Comparison of ENCODE assay signal across 23 cellular contexts in the genomic region with DNA sequence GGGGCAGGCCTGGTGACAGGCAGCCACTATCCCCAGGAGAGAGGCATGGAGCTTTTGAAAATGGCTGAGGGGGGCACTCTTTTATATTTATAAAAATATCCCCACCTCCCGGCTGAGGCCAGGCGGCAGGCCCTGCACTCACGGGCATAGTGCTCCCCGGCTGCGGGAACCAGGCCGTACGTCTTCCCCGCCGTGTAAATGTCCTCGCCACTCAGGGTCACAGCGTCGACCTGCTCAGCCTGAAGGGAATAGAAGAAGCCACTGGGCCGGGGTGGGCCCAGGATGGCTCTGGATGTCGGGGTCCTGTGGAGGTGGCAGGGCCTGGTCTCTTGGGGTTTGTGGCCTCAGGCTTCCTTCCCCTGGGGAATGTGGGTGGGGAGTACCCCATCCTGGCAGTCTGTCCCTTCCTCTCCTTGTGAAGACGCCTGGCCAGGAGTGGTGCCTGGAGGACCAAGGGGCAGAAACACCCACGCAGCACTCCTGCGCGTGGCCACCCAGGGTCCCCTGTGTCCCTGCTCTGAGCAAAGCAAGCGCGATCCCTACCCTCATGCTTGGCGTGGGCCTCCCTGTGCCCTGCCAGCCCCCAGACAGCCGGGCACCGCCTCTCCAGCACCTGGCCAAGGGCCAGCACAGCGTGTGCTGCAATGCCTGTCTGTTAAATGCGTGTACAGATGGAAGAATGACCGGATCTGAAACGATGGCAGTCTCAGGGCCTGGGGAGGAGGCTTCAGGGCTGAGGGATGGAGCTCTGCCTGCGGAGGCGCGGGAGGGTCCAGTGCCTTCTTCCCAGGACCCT. TPM values are rescaled to one million over a fixed set of nuclear protein-coding genes. Genes with fewer than 3 reads are reported as not detected.
A peak's percentile ranks its signal among the peaks of the same experiment; 100 is the strongest.
DNase-seq lines count a peak whose midpoint lies in the region; ATAC-seq, FAIRE-seq and TF ChIP-seq lines count a peak whose summit lies in the region.
"Had no signal": no experiment of that assay in that cellular context is flagged by ENCODE, and none has a peak within 500 bp of the region (broad histone marks: within the 10 kb centered on the region; RNA-seq: fewer than 3 reads in every experiment).

No MANE protein-coding gene starts in this region.

- H3K79me2 ChIP-seq in HepG2 (ENCODE audit: insufficient read depth, low read length) = no peaks in the 10 kb centered on the region

- H2AFZ ChIP-seq in HepG2 (ENCODE audit: low read length) = no peak overlapping the region

- DNase-seq in DMS79 (lab: John Stamatoyannopoulos, UW) (peak; percentile 43), DMS79 treated with DMSO at 0.1 percent for 48 hours (lab: John Stamatoyannopoulos, UW) (no peak), COR-L47 (lab: John Stamatoyannopoulos, UW) (peak; percentile 21), HepG2 (ENCODE audit: low spot score) (no peak), NCI-H128 (lab: John Stamatoyannopoulos, UW; ENCODE audit: unreplicated experiment) (no peak), T-helper 9 cell (no peak), hippocampal formation (lab: John Stamatoyannopoulos, UW) (no peak)
- DNase-seq: 8988T; activated CD4-positive, alpha-beta T cell treated with anti-CD3 and anti-CD28 coated beads for 36 hours; activated effector memory CD4-positive, alpha-beta T cell treated with anti-CD3 and anti-CD28 coated beads, Interleukin-2, amount 50 U/mL, for 16 hours; activated naive CD8-positive, alpha-beta T cell treated with anti-CD3 and anti-CD28 coated beads for 36 hours; activated T-cell treated with anti-CD3 and anti-CD28 coated beads for 4 hours; KBM-7; naive thymus-derived CD4-positive, alpha-beta T cell; NCI-H1436; NCI-H2107; NCI-H510A treated with DMSO at 0.1 percent for 48 hours; occipital lobe; stimulated activated naive CD8-positive, alpha-beta T cell treated with anti-CD3 and anti-CD28 coated beads, Interleukin-15, amount 100 ng/mL, for 72 hours had no signal

- no peaks in the 10 kb centered on the region for H3K36me3 ChIP-seq in HepG2 (replicated peaks in 1 of 2; ENCODE audit: control insufficient read depth in 1 of 2, insufficient read depth in 2 of 2, low read length in 2 of 2)
- H3K36me3 ChIP-seq: gastroesophageal sphincter had no signal

- H3K27ac ChIP-seq in HepG2 (ENCODE audit: extremely low read length, insufficient read depth, low read length) = no peak overlapping the region
- H3K27ac ChIP-seq: gastroesophageal sphincter had no signal

- POLR2A ChIA-PET in HepG2 (lab: Yijun Ruan, JAX) = no interaction called here

- no peaks in the 10 kb centered on the region for H4K20me1 ChIP-seq in HepG2 (ENCODE audit: insufficient read depth, low read length)

- peaks cover 6% of the 10 kb centered on the region; the same call in 1 of the 2 replicates for H3K4me1 ChIP-seq in HepG2 (ENCODE audit: insufficient read depth, low read length)
- H3K4me1 ChIP-seq: gastroesophageal sphincter had no signal

- no peaks in the 10 kb centered on the region for H3K27me3 ChIP-seq in HepG2 (ENCODE audit: control insufficient read depth in 1 of 2, insufficient read depth in 2 of 2, low read length in 2 of 2)
- H3K27me3 ChIP-seq: dorsolateral prefrontal cortex, gastroesophageal sphincter had no signal

- H3K9me3 ChIP-seq in HepG2 (ENCODE audit: low read length) = no peaks in the 10 kb centered on the region
- H3K9me3 ChIP-seq: gastroesophageal sphincter had no signal

- BruUV-seq in HepG2 (replicated peaks; lab: Mats Ljungman, UMichigan) = no TSS peak

- no peak for FAIRE-seq in HepG2 (lab: Jason Lieb, UNC)

- in situ Hi-C loops in HepG2 (cut with HindIII; ENCODE audit: extremely low pct_ligation_motif_present, low pct_unique_long_range_greater_than_20kb) = no loop called here

- no peak for TF ChIP-seq RAD21 in HepG2 (CRISPR knock-in tag; IDR thresholded peaks at IDR 0.05)

- TF ChIP-seq EP300 in HepG2 (IDR thresholded peaks at IDR 0.05; ENCODE audit: low read depth in 2 of 2, low read length in 2 of 2) (no peak), HepG2 (CRISPR knock-in tag; IDR thresholded peaks at IDR 0.05; ENCODE audit: borderline replicate concordance) (no peak)

- 83% methylated on average over 16 of the region's 30 CpGs for WGBS in HepG2 (ENCODE audit: low lambda C conversion rate)

- H3K4me2 ChIP-seq in HepG2 (ENCODE audit: low read depth, low read length) = no peak overlapping the region

- peak; percentile 14; the same call in 1 of the 3 replicates for ATAC-seq in SK-N-SH treated with all-trans-retinoic acid at 6 μM for 48 hours
- peak; percentile 10; the same call in 2 of the 3 replicates for ATAC-seq in HepG2
- ATAC-seq: activated CD4-positive, alpha-beta T cell treated with anti-CD3 and anti-CD28 coated beads for 36 hours; gastroesophageal sphincter; HCT116; naive thymus-derived CD4-positive, alpha-beta T cell; stimulated activated naive CD8-positive, alpha-beta T cell treated with anti-CD3 and anti-CD28 coated beads, Interleukin-15, amount 100 ng/mL, for 72 hours had no signal

- no peak overlapping the region for H3K4me3 ChIP-seq in HepG2 (replicated peaks in 1 of 3; ENCODE audit: insufficient read depth in 1 of 3, low read depth in 2 of 3, low read length in 3 of 3)
- H3K4me3 ChIP-seq: dorsolateral prefrontal cortex, gastroesophageal sphincter had no signal

- intact Hi-C loops in HepG2 (cut with micrococcal nuclease; ENCODE audit: unreplicated experiment) = no loop called here

- TF ChIP-seq CTCF in HepG2 (CRISPR knock-in tag; IDR thresholded peaks at IDR 0.05) = no peak

- CTCF ChIA-PET in HepG2 (lab: Yijun Ruan, JAX; ENCODE audit: low intra/inter-chr PET ratio, low total read pairs) = no interaction called here

- no peak for TF ChIP-seq POLR2A in HepG2 (IDR thresholded peaks at IDR 0.05; ENCODE audit: insufficient read depth in 1 of 2, low read depth in 2 of 2, low read length in 2 of 2)

- no peak overlapping the region for H3K9ac ChIP-seq in HepG2 (ENCODE audit: insufficient read depth, low read depth, low read length)

RNA-seq across cellular contexts. Expression of a gene that starts 18.9 kb away (rescaled TPM):
- total RNA-seq in HepG2 (2016; rRNA removed; fragmentation: Illumina TruSeq; extraction: Trizol) = 0.97 and 3.2 TPM in 2 replicates
- total RNA-seq in HepG2 (2016; cell fraction: cytosol; rRNA removed; fragmentation: Illumina TruSeq; extraction: Trizol; ENCODE audit: low read depth) = 1.2 and 1.3 TPM in 2 replicates
- 1.4 and 3.7 TPM in 2 replicates for total RNA-seq in HepG2 (2016; cell fraction: insoluble cytoplasmic fraction; rRNA removed; fragmentation: Illumina TruSeq; extraction: Trizol)
- 0.99 and 1.4 TPM in 2 replicates for total RNA-seq in HepG2 (2016; cell fraction: membrane; rRNA removed; fragmentation: Illumina TruSeq; extraction: Trizol)
- 3.9 and 5.1 TPM in 2 replicates for total RNA-seq in HepG2 (2016; cell fraction: nucleus; rRNA removed; fragmentation: Illumina TruSeq; extraction: Trizol)
- 7.5 and 11.9 TPM in 2 replicates for polyA plus RNA-seq in HepG2 (2011; rRNA removed)
- polyA plus RNA-seq in HepG2 (2011; cell fraction: cytosol; rRNA removed) = 7.7 TPM in 2 replicates
- 46.8 and 48.0 TPM in 2 replicates for polyA plus RNA-seq in HepG2 (2011; cell fraction: nucleus; rRNA removed)
- 14.6 and 19.2 TPM in 2 replicates for polyA plus RNA-seq in HepG2 (2012)
- polyA plus RNA-seq in HepG2 (2016; cell fraction: cytosol; fragmentation: Illumina TruSeq; extraction: Trizol; ENCODE audit: low read depth) = 0.49 and 0.59 TPM in 2 replicates
- 1.5 and 2.3 TPM in 2 replicates for polyA plus RNA-seq in HepG2 (2016; cell fraction: insoluble cytoplasmic fraction; fragmentation: Illumina TruSeq; extraction: Trizol; ENCODE audit: low read depth)
- 0.74 and 1.1 TPM in 2 replicates for polyA plus RNA-seq in HepG2 (2016; cell fraction: membrane; fragmentation: Illumina TruSeq; extraction: Trizol; ENCODE audit: low read depth)
- polyA plus RNA-seq in HepG2 (2016; cell fraction: nucleus; fragmentation: Illumina TruSeq; extraction: Trizol; ENCODE audit: insufficient read depth, low read depth) = 6.7 and 9.2 TPM in 2 replicates
- polyA minus RNA-seq in HepG2 (2011; rRNA and poly(A)+ RNA removed; ENCODE audit: low replicate concordance) = 4.9 and 17.9 TPM in 2 replicates
- polyA minus RNA-seq in HepG2 (2011; cell fraction: cytosol; rRNA and poly(A)+ RNA removed) = 7.8 and 11.0 TPM in 2 replicates
- polyA minus RNA-seq in HepG2 (2011; cell fraction: nucleus; rRNA and poly(A)+ RNA removed) = 14.8 and 17.5 TPM in 2 replicates

RNA-seq across cellular contexts. Expression of a gene that starts 42.1 kb away (rescaled TPM):
- total RNA-seq in HepG2 (2016; rRNA removed; fragmentation: Illumina TruSeq; extraction: Trizol) = 2.2 and 4.7 TPM in 2 replicates
- 4.8 and 7.9 TPM in 2 replicates for total RNA-seq in HepG2 (2016; cell fraction: cytosol; rRNA removed; fragmentation: Illumina TruSeq; extraction: Trizol; ENCODE audit: low read depth)
- total RNA-seq in HepG2 (2016; cell fraction: insoluble cytoplasmic fraction; rRNA removed; fragmentation: Illumina TruSeq; extraction: Trizol) = 1.9 and 4.8 TPM in 2 replicates
- total RNA-seq in HepG2 (2016; cell fraction: membrane; rRNA removed; fragmentation: Illumina TruSeq; extraction: Trizol) = 3.9 and 5.7 TPM in 2 replicates
- total RNA-seq in HepG2 (2016; cell fraction: nucleus; rRNA removed; fragmentation: Illumina TruSeq; extraction: Trizol) = 3.7 and 5.7 TPM in 2 replicates
- 60.5 and 75.7 TPM in 2 replicates for polyA plus RNA-seq in HepG2 (2011; rRNA removed)
- 43.3 TPM in 2 replicates for polyA plus RNA-seq in HepG2 (2011; cell fraction: cytosol; rRNA removed)
- polyA plus RNA-seq in HepG2 (2011; cell fraction: nucleus; rRNA removed) = 156 and 196 TPM in 2 replicates
- 56.2 and 56.6 TPM in 2 replicates for polyA plus RNA-seq in HepG2 (2012)
- polyA plus RNA-seq in HepG2 (2016; cell fraction: cytosol; fragmentation: Illumina TruSeq; extraction: Trizol; ENCODE audit: low read depth) = 6.6 and 6.7 TPM in 2 replicates
- polyA plus RNA-seq in HepG2 (2016; cell fraction: insoluble cytoplasmic fraction; fragmentation: Illumina TruSeq; extraction: Trizol; ENCODE audit: low read depth) = 3.7 and 4.6 TPM in 2 replicates
- 5.4 and 6.6 TPM in 2 replicates for polyA plus RNA-seq in HepG2 (2016; cell fraction: membrane; fragmentation: Illumina TruSeq; extraction: Trizol; ENCODE audit: low read depth)
- 16.4 and 17.2 TPM in 2 replicates for polyA plus RNA-seq in HepG2 (2016; cell fraction: nucleus; fragmentation: Illumina TruSeq; extraction: Trizol; ENCODE audit: insufficient read depth, low read depth)
- 0.58 and 57.9 TPM in 2 replicates for polyA minus RNA-seq in HepG2 (2011; rRNA and poly(A)+ RNA removed; ENCODE audit: low replicate concordance)
- polyA minus RNA-seq in HepG2 (2011; cell fraction: cytosol; rRNA and poly(A)+ RNA removed) = 15.7 and 18.4 TPM in 2 replicates
- polyA minus RNA-seq in HepG2 (2011; cell fraction: nucleus; rRNA and poly(A)+ RNA removed) = 38.0 and 53.5 TPM in 2 replicates

Comparison
In these comparisons a context has a peak if more than half of its experiments do, and no peak if none do; other contexts are left out.
1. DNase-seq: peak in DMS79 (single experiment) and COR-L47 (single experiment); none in DMS79 treated with DMSO at 0.1 percent for 48 hours (single experiment), HepG2 (single experiment), NCI-H128 (single experiment), T-helper 9 cell (single experiment) and hippocampal formation (0 of 2).